24 cellular contexts compared by ENCODE assay signal in genomic region chr2:22692751-22693150, GRCh38.
"Had no signal": no experiment of that assay in that cellular context is flagged by ENCODE, and none has a peak within 500 bp of the region (broad histone marks: within the 10 kb centered on the region; RNA-seq: fewer than 3 reads in every experiment).

No MANE protein-coding gene starts in this region.

- H3K4me1 Mint-ChIP-seq: naive thymus-derived CD4-positive, alpha-beta T cell; nephron; stimulated activated memory B cell treated with anti-CD40 and anti-IgM and Interleukin-4, amounts not matched to agents 10 μg/mL and 1 μg/mL and 100 μg/mL, for 72 hours had no signal

- H3K36me3 ChIP-seq: colonic mucosa, gastrocnemius medialis, left lung, neutrophil, pancreas, right atrium auricular region, sigmoid colon, spleen, tibial artery had no signal

- DNase-seq: colonic mucosa; effector memory CD4-positive, alpha-beta T cell; gastrocnemius medialis; head of caudate nucleus; kidney; left cardiac atrium; left lung; mesenchymal stem cell; midbrain; naive thymus-derived CD4-positive, alpha-beta T cell; pancreas; sigmoid colon; spleen; stimulated activated CD4-positive, alpha-beta T cell treated with anti-CD3 and anti-CD28 coated beads, Interleukin-4, amount 100 ng/mL, for 4 hours; stimulated activated naive CD8-positive, alpha-beta T cell treated with anti-CD3 and anti-CD28 coated beads, Interleukin-15, Interleukin-2, amounts not matched to agents 100 U/mL and 50 U/mL, for 24 hours; substantia nigra; testis; tibial artery had no signal

- H3K27ac Mint-ChIP-seq: dendritic cell treated with granulocyte-macrophage colony-stimulating factor and Interleukin-4, amounts not matched to agents 40 ng/mL and 50 ng/mL, for 4 days; naive thymus-derived CD4-positive, alpha-beta T cell; stimulated activated memory B cell treated with anti-CD40 and anti-IgM and Interleukin-4, amounts not matched to agents 10 μg/mL and 1 μg/mL and 100 μg/mL, for 72 hours; type B pancreatic cell had no signal

- H3K27me3 Mint-ChIP-seq: dendritic cell treated with granulocyte-macrophage colony-stimulating factor and Interleukin-4, amounts not matched to agents 40 ng/mL and 50 ng/mL, for 4 days; naive thymus-derived CD4-positive, alpha-beta T cell; stimulated activated memory B cell treated with anti-CD40 and anti-IgM and Interleukin-4, amounts not matched to agents 10 μg/mL and 1 μg/mL and 100 μg/mL, for 72 hours had no signal

- H3K9me3 Mint-ChIP-seq: dendritic cell treated with granulocyte-macrophage colony-stimulating factor and Interleukin-4, amounts not matched to agents 40 ng/mL and 50 ng/mL, for 4 days; nephron; type B pancreatic cell had no signal

- H3K27me3 ChIP-seq: colonic mucosa, gastrocnemius medialis, left lung, neutrophil, pancreas, right atrium auricular region, sigmoid colon, spleen, testis, tibial artery had no signal

- H3K27ac ChIP-seq: colonic mucosa, gastrocnemius medialis, left lung, neutrophil, pancreas, right atrium auricular region, sigmoid colon, spleen, testis, tibial artery had no signal

- H3K36me3 Mint-ChIP-seq: naive thymus-derived CD4-positive, alpha-beta T cell; stimulated activated memory B cell treated with anti-CD40 and anti-IgM and Interleukin-4, amounts not matched to agents 10 μg/mL and 1 μg/mL and 100 μg/mL, for 72 hours; type B pancreatic cell had no signal

- H3K4me3 Mint-ChIP-seq: dendritic cell treated with granulocyte-macrophage colony-stimulating factor and Interleukin-4, amounts not matched to agents 40 ng/mL and 50 ng/mL, for 4 days; naive thymus-derived CD4-positive, alpha-beta T cell; nephron; stimulated activated memory B cell treated with anti-CD40 and anti-IgM and Interleukin-4, amounts not matched to agents 10 μg/mL and 1 μg/mL and 100 μg/mL, for 72 hours; type B pancreatic cell had no signal

- H3K4me1 ChIP-seq: colonic mucosa, gastrocnemius medialis, left lung, pancreas, right atrium auricular region, sigmoid colon, spleen, testis, tibial artery had no signal

- ATAC-seq: gastrocnemius medialis; left cardiac atrium; left lung; naive thymus-derived CD4-positive, alpha-beta T cell; pancreas; stimulated activated memory B cell treated with anti-CD40 and anti-IgM and Interleukin-4, amounts not matched to agents 10 μg/mL and 1 μg/mL and 100 μg/mL, for 72 hours; stimulated activated naive CD8-positive, alpha-beta T cell treated with anti-CD3 and anti-CD28 coated beads, Interleukin-15, Interleukin-2, amounts not matched to agents 100 U/mL and 50 U/mL, for 24 hours had no signal

- H3K9me3 ChIP-seq: colonic mucosa, gastrocnemius medialis, left lung, neutrophil, pancreas, right atrium auricular region, sigmoid colon, spleen, testis, tibial artery had no signal

- H3K4me3 ChIP-seq: colonic mucosa, gastrocnemius medialis, left lung, pancreas, right atrium auricular region, sigmoid colon, spleen, testis, tibial artery had no signal
